8 cellular contexts compared by ENCODE assay signal in genomic region chr11:112225753-112226061, GRCh38. TPM values are rescaled to one million over a fixed set of nuclear protein-coding genes. Genes with fewer than 3 reads are reported as not detected.
A peak's percentile ranks its signal among the peaks of the same experiment; 100 is the strongest.
DNase-seq lines count a peak whose midpoint lies in the region; ATAC-seq, FAIRE-seq and TF ChIP-seq lines count a peak whose summit lies in the region.

No MANE protein-coding gene starts in this region.

- TF ChIP-seq RAD21 in HepG2 (CRISPR knock-in tag; IDR thresholded peaks at IDR 0.05): no peak

- peak overlapping the region; percentile 86 for H3K4me3 Mint-ChIP-seq in T-helper 2 cell treated with Interferon-gamma antibody and Interleukin-4, amounts not matched to agents 5 μg/mL and 100 μg/mL, for 36 hours

- no peak for TF ChIP-seq EP300 in HepG2 (IDR thresholded peaks at IDR 0.05; ENCODE audit: low read depth in 2 of 2, low read length in 2 of 2)
- TF ChIP-seq EP300 in HepG2 (CRISPR knock-in tag; IDR thresholded peaks at IDR 0.05; ENCODE audit: borderline replicate concordance): no peak

- peak overlapping the region; percentile 91 for H2AFZ ChIP-seq in HepG2 (ENCODE audit: low read length)

- H3K36me3 Mint-ChIP-seq in T-helper 2 cell treated with Interferon-gamma antibody and Interleukin-4, amounts not matched to agents 5 μg/mL and 100 μg/mL, for 36 hours (ENCODE audit: low read depth): peaks cover 22% of the 10 kb centered on the region

- DNase-seq in T-helper 2 cell treated with Interferon-gamma antibody and Interleukin-4, amounts not matched to agents 5 μg/mL and 100 μg/mL, for 36 hours (ENCODE audit: low spot score): no peak
- DNase-seq in T-helper 2 cell (no peak), body of pancreas (peak in 1 of 4 donors; percentile 56), HepG2 (ENCODE audit: low spot score) (no peak), tibial artery (peak in 1 of 2 donors; percentile 58), anterior cingulate cortex (lab: John Stamatoyannopoulos, UW) (no peak), pons (ENCODE audit: low spot score) (no peak), cerebellar nuclear complex (lab: John Stamatoyannopoulos, UW) (no peak)

- H3K27me3 ChIP-seq in body of pancreas (no peaks in the 10 kb centered on the region), HepG2 (ENCODE audit: control insufficient read depth in 1 of 2, insufficient read depth in 2 of 2, low read length in 2 of 2) (no peaks in the 10 kb centered on the region; a peak in 1 of 5 replicates), tibial artery (no peaks in the 10 kb centered on the region)

- no peak for TF ChIP-seq POLR2A in body of pancreas (IDR thresholded peaks at IDR 0.05)
- no peak for TF ChIP-seq POLR2A in HepG2 (IDR thresholded peaks at IDR 0.05; ENCODE audit: insufficient read depth in 1 of 2, low read depth in 2 of 2, low read length in 2 of 2)

- H3K36me3 ChIP-seq in body of pancreas (replicated peaks in 1 of 2; ENCODE audit: insufficient read depth in 1 of 2, low read depth in 2 of 2) (peaks cover 0 to 5% of the 10 kb centered on the region in 2 donors), HepG2 (replicated peaks in 1 of 2; ENCODE audit: control insufficient read depth in 1 of 2, insufficient read depth in 2 of 2, low read length in 2 of 2) (peaks cover 0 to 19% of the 10 kb centered on the region in 2 experiments; a peak in 2 of 5 replicates), tibial artery (peaks cover 14 to 21% (median 14%) of the 10 kb centered on the region in 3 donors)

- BruUV-seq in HepG2 (replicated peaks; lab: Mats Ljungman, UMichigan): TSS peak; percentile 95

- in situ Hi-C loops in HepG2 (cut with HindIII; ENCODE audit: extremely low pct_ligation_motif_present, low pct_unique_long_range_greater_than_20kb): loop anchor here (10.0 kb wide), 1 partner anchor 229 kb away; no protein-coding TSS in a partner anchor

- peaks cover 29% of the 10 kb centered on the region for H3K4me1 Mint-ChIP-seq in T-helper 2 cell treated with Interferon-gamma antibody and Interleukin-4, amounts not matched to agents 5 μg/mL and 100 μg/mL, for 36 hours (ENCODE audit: low read depth)

- CTCF ChIA-PET in HepG2 (lab: Yijun Ruan, JAX; ENCODE audit: low intra/inter-chr PET ratio, low total read pairs): interaction anchor here (1.4 kb wide), 1 partner anchor 55 kb away, joined by 4 read pairs; no protein-coding TSS in a partner anchor

- H3K4me3 ChIP-seq in body of pancreas (peak overlapping the region; percentile 51 to 82), HepG2 (replicated peaks in 1 of 3; ENCODE audit: insufficient read depth in 1 of 3, low read depth in 2 of 3, low read length in 3 of 3) (peak overlapping the region; percentile 71 to 94 (median 89)), tibial artery (peak overlapping the region; percentile 80 to 85)

- H3K9ac ChIP-seq in HepG2 (ENCODE audit: insufficient read depth, low read depth, low read length): peak overlapping the region; percentile 87

- H4K20me1 ChIP-seq in HepG2 (ENCODE audit: insufficient read depth, low read length): no peaks in the 10 kb centered on the region

- no peaks in the 10 kb centered on the region for H3K9me3 Mint-ChIP-seq in T-helper 2 cell treated with Interferon-gamma antibody and Interleukin-4, amounts not matched to agents 5 μg/mL and 100 μg/mL, for 36 hours

- H3K27me3 Mint-ChIP-seq in T-helper 2 cell treated with Interferon-gamma antibody and Interleukin-4, amounts not matched to agents 5 μg/mL and 100 μg/mL, for 36 hours (ENCODE audit: low read depth): no peaks in the 10 kb centered on the region

- peak overlapping the region; percentile 89 for H3K4me2 ChIP-seq in HepG2 (ENCODE audit: low read depth, low read length)

- 20 to 26% methylated on average over 8 of the region's 8 CpGs for WGBS in body of pancreas, 2 donors
- WGBS in HepG2 (ENCODE audit: low lambda C conversion rate): 8% methylated on average over 7 of the region's 8 CpGs

- H3K27ac Mint-ChIP-seq in T-helper 2 cell treated with Interferon-gamma antibody and Interleukin-4, amounts not matched to agents 5 μg/mL and 100 μg/mL, for 36 hours: peak overlapping the region; percentile 93

- no peak for ATAC-seq in body of pancreas
- no peak for ATAC-seq in HepG2

- TF ChIP-seq CTCF in body of pancreas (IDR thresholded peaks at IDR 0.05): no peak
- no peak for TF ChIP-seq CTCF in HepG2 (CRISPR knock-in tag; IDR thresholded peaks at IDR 0.05)
- TF ChIP-seq CTCF in tibial artery (IDR thresholded peaks at IDR 0.05): no peak

- H3K79me2 ChIP-seq in HepG2 (ENCODE audit: insufficient read depth, low read length): peaks cover 18% of the 10 kb centered on the region

- intact Hi-C loops in body of pancreas (cut with DNase I): no loop called here
- intact Hi-C loops in HepG2 (cut with micrococcal nuclease; ENCODE audit: unreplicated experiment): loop anchor here (10.0 kb wide), 1 partner anchor 569 kb away; no protein-coding TSS in a partner anchor
- intact Hi-C loops in tibial artery (cut with DNase I; ENCODE audit: low total_unique reads): no loop called here

- H3K4me1 ChIP-seq in body of pancreas: peaks cover 7% of the 10 kb centered on the region
- H3K4me1 ChIP-seq in HepG2 (ENCODE audit: insufficient read depth, low read length): peaks cover 74% of the 10 kb centered on the region
- peaks cover 0 to 18% (median 10%) of the 10 kb centered on the region in 4 donors for H3K4me1 ChIP-seq in tibial artery

- no peak for FAIRE-seq in HepG2 (lab: Jason Lieb, UNC)

- POLR2A ChIA-PET in HepG2 (lab: Yijun Ruan, JAX): interaction anchor here (1.0 kb wide), 1 partner anchor 43 kb away, joined by 3 read pairs; no protein-coding TSS in a partner anchor

- H3K27ac ChIP-seq in body of pancreas (peak overlapping the region; percentile 91 to 94 (median 92)), HepG2 (ENCODE audit: extremely low read length, insufficient read depth, low read length) (peak overlapping the region; percentile 94), tibial artery (peak overlapping the region; percentile 95)

- H3K9me3 ChIP-seq in body of pancreas (no peaks in the 10 kb centered on the region), HepG2 (ENCODE audit: low read length) (no peaks in the 10 kb centered on the region), tibial artery (no peaks in the 10 kb centered on the region)

RNA-seq across cellular contexts. Expression of gene PTS, which starts 0.5 kb away (rescaled TPM):
- 10 to 100 TPM; 20.1 to 25.7 TPM for total RNA-seq in body of pancreas
- total RNA-seq in HepG2 (2016; rRNA removed; fragmentation: Illumina TruSeq; extraction: Trizol): 46.8 and 49.3 TPM in 2 replicates
- total RNA-seq in HepG2 (2016; cell fraction: cytosol; rRNA removed; fragmentation: Illumina TruSeq; extraction: Trizol; ENCODE audit: low read depth): 40.2 and 43.5 TPM in 2 replicates
- 47.6 and 49.7 TPM in 2 replicates for total RNA-seq in HepG2 (2016; cell fraction: insoluble cytoplasmic fraction; rRNA removed; fragmentation: Illumina TruSeq; extraction: Trizol)
- 39.7 and 40.1 TPM in 2 replicates for total RNA-seq in HepG2 (2016; cell fraction: membrane; rRNA removed; fragmentation: Illumina TruSeq; extraction: Trizol)
- 38.8 and 43.2 TPM in 2 replicates for total RNA-seq in HepG2 (2016; cell fraction: nucleus; rRNA removed; fragmentation: Illumina TruSeq; extraction: Trizol)
- 26.3 and 33.6 TPM in 2 replicates for polyA plus RNA-seq in HepG2 (2011; rRNA removed)
- 19.8 and 26.0 TPM in 2 replicates for polyA plus RNA-seq in HepG2 (2011; cell fraction: cytosol; rRNA removed)
- polyA plus RNA-seq in HepG2 (2011; cell fraction: nucleus; rRNA removed): 23.5 and 45.8 TPM in 2 replicates
- polyA plus RNA-seq in HepG2 (2012): 32.7 and 36.0 TPM in 2 replicates
- 28.2 and 34.2 TPM in 2 replicates for polyA plus RNA-seq in HepG2 (2016; cell fraction: cytosol; fragmentation: Illumina TruSeq; extraction: Trizol; ENCODE audit: low read depth)
- 44.0 and 45.6 TPM in 2 replicates for polyA plus RNA-seq in HepG2 (2016; cell fraction: insoluble cytoplasmic fraction; fragmentation: Illumina TruSeq; extraction: Trizol; ENCODE audit: low read depth)
- 32.0 and 33.3 TPM in 2 replicates for polyA plus RNA-seq in HepG2 (2016; cell fraction: membrane; fragmentation: Illumina TruSeq; extraction: Trizol; ENCODE audit: low read depth)
- 60.5 and 68.6 TPM in 2 replicates for polyA plus RNA-seq in HepG2 (2016; cell fraction: nucleus; fragmentation: Illumina TruSeq; extraction: Trizol; ENCODE audit: insufficient read depth, low read depth)
- polyA minus RNA-seq in HepG2 (2011; rRNA and poly(A)+ RNA removed; ENCODE audit: low replicate concordance): 6.7 and 7.7 TPM in 2 replicates
- polyA minus RNA-seq in HepG2 (2011; cell fraction: cytosol; rRNA and poly(A)+ RNA removed): 6.6 and 7.3 TPM in 2 replicates
- 62.4 and 70.9 TPM in 2 replicates for polyA minus RNA-seq in HepG2 (2011; cell fraction: nucleus; rRNA and poly(A)+ RNA removed)

RNA-seq across cellular contexts. Expression of gene PLET1, which starts 35.0 kb away (rescaled TPM):
- total RNA-seq in body of pancreas (not detected), HepG2 (2016; rRNA removed; fragmentation: Illumina TruSeq; extraction: Trizol) (not detected in 2 replicates)
- not detected in 2 replicates for total RNA-seq in HepG2 (2016; cell fraction: cytosol; rRNA removed; fragmentation: Illumina TruSeq; extraction: Trizol; ENCODE audit: low read depth)
- total RNA-seq in HepG2 (2016; cell fraction: insoluble cytoplasmic fraction; rRNA removed; fragmentation: Illumina TruSeq; extraction: Trizol): not detected in 2 replicates
- not detected in 2 replicates for total RNA-seq in HepG2 (2016; cell fraction: membrane; rRNA removed; fragmentation: Illumina TruSeq; extraction: Trizol)
- total RNA-seq in HepG2 (2016; cell fraction: nucleus; rRNA removed; fragmentation: Illumina TruSeq; extraction: Trizol): not detected in 2 replicates
- not detected in 2 replicates for polyA plus RNA-seq in HepG2 (2011; rRNA removed)
- not detected in 2 replicates for polyA plus RNA-seq in HepG2 (2011; cell fraction: cytosol; rRNA removed)
- polyA plus RNA-seq in HepG2 (2011; cell fraction: nucleus; rRNA removed): not detected in 2 replicates
- not detected in 2 replicates for polyA plus RNA-seq in HepG2 (2012)
- polyA plus RNA-seq in HepG2 (2016; cell fraction: cytosol; fragmentation: Illumina TruSeq; extraction: Trizol; ENCODE audit: low read depth): not detected in 2 replicates
- not detected in 2 replicates for polyA plus RNA-seq in HepG2 (2016; cell fraction: insoluble cytoplasmic fraction; fragmentation: Illumina TruSeq; extraction: Trizol; ENCODE audit: low read depth)
- polyA plus RNA-seq in HepG2 (2016; cell fraction: membrane; fragmentation: Illumina TruSeq; extraction: Trizol; ENCODE audit: low read depth): not detected in 2 replicates
- not detected in 2 replicates for polyA plus RNA-seq in HepG2 (2016; cell fraction: nucleus; fragmentation: Illumina TruSeq; extraction: Trizol; ENCODE audit: insufficient read depth, low read depth)
- polyA minus RNA-seq in HepG2 (2011; rRNA and poly(A)+ RNA removed; ENCODE audit: low replicate concordance): not detected in 2 replicates
- polyA minus RNA-seq in HepG2 (2011; cell fraction: cytosol; rRNA and poly(A)+ RNA removed): not detected in 2 replicates
- not detected in 2 replicates for polyA minus RNA-seq in HepG2 (2011; cell fraction: nucleus; rRNA and poly(A)+ RNA removed)

RNA-seq across cellular contexts. Expression of gene BCO2, which starts 50.4 kb away (rescaled TPM):
- total RNA-seq in body of pancreas: 1 to 10 TPM; 3.6 to 4.2 TPM
- 0.38 TPM in 1 of 2 replicates, not detected in the other for total RNA-seq in HepG2 (2016; rRNA removed; fragmentation: Illumina TruSeq; extraction: Trizol)
- 0.40 and 1.2 TPM in 2 replicates for total RNA-seq in HepG2 (2016; cell fraction: cytosol; rRNA removed; fragmentation: Illumina TruSeq; extraction: Trizol; ENCODE audit: low read depth)
- 0.34 and 0.41 TPM in 2 replicates for total RNA-seq in HepG2 (2016; cell fraction: insoluble cytoplasmic fraction; rRNA removed; fragmentation: Illumina TruSeq; extraction: Trizol)
- total RNA-seq in HepG2 (2016; cell fraction: membrane; rRNA removed; fragmentation: Illumina TruSeq; extraction: Trizol): 0.52 and 0.62 TPM in 2 replicates
- 0.78 and 0.81 TPM in 2 replicates for total RNA-seq in HepG2 (2016; cell fraction: nucleus; rRNA removed; fragmentation: Illumina TruSeq; extraction: Trizol)
- 0.58 and 0.67 TPM in 2 replicates for polyA plus RNA-seq in HepG2 (2011; rRNA removed)
- 0.15 and 0.19 TPM in 2 replicates for polyA plus RNA-seq in HepG2 (2011; cell fraction: cytosol; rRNA removed)
- 1.1 and 1.8 TPM in 2 replicates for polyA plus RNA-seq in HepG2 (2011; cell fraction: nucleus; rRNA removed)
- 0.72 and 1.4 TPM in 2 replicates for polyA plus RNA-seq in HepG2 (2012)
- not detected in 2 replicates for polyA plus RNA-seq in HepG2 (2016; cell fraction: cytosol; fragmentation: Illumina TruSeq; extraction: Trizol; ENCODE audit: low read depth)
- polyA plus RNA-seq in HepG2 (2016; cell fraction: insoluble cytoplasmic fraction; fragmentation: Illumina TruSeq; extraction: Trizol; ENCODE audit: low read depth): 0.40 and 0.53 TPM in 2 replicates
- not detected in 2 replicates for polyA plus RNA-seq in HepG2 (2016; cell fraction: membrane; fragmentation: Illumina TruSeq; extraction: Trizol; ENCODE audit: low read depth)
- 2.3 and 2.8 TPM in 2 replicates for polyA plus RNA-seq in HepG2 (2016; cell fraction: nucleus; fragmentation: Illumina TruSeq; extraction: Trizol; ENCODE audit: insufficient read depth, low read depth)
- 0.28 and 0.40 TPM in 2 replicates for polyA minus RNA-seq in HepG2 (2011; rRNA and poly(A)+ RNA removed; ENCODE audit: low replicate concordance)
- not detected in 2 replicates for polyA minus RNA-seq in HepG2 (2011; cell fraction: cytosol; rRNA and poly(A)+ RNA removed)
- polyA minus RNA-seq in HepG2 (2011; cell fraction: nucleus; rRNA and poly(A)+ RNA removed): 2.7 and 4.0 TPM in 2 replicates

RNA-seq across cellular contexts. Expression of gene TEX12, which starts 58.5 kb away (rescaled TPM):
- total RNA-seq in body of pancreas: not detected
- total RNA-seq in HepG2 (2016; rRNA removed; fragmentation: Illumina TruSeq; extraction: Trizol): not detected in 2 replicates
- not detected in 2 replicates for total RNA-seq in HepG2 (2016; cell fraction: cytosol; rRNA removed; fragmentation: Illumina TruSeq; extraction: Trizol; ENCODE audit: low read depth)
- total RNA-seq in HepG2 (2016; cell fraction: insoluble cytoplasmic fraction; rRNA removed; fragmentation: Illumina TruSeq; extraction: Trizol): 0.15 TPM in 1 of 2 replicates, not detected in the other
- total RNA-seq in HepG2 (2016; cell fraction: membrane; rRNA removed; fragmentation: Illumina TruSeq; extraction: Trizol): not detected in 2 replicates
- 0.69 TPM in 1 of 2 replicates, not detected in the other for total RNA-seq in HepG2 (2016; cell fraction: nucleus; rRNA removed; fragmentation: Illumina TruSeq; extraction: Trizol)
- polyA plus RNA-seq in HepG2 (2011; rRNA removed): not detected in 2 replicates
- not detected in 2 replicates for polyA plus RNA-seq in HepG2 (2011; cell fraction: cytosol; rRNA removed)
- 0.19 TPM in 1 of 2 replicates, not detected in the other for polyA plus RNA-seq in HepG2 (2011; cell fraction: nucleus; rRNA removed)
- polyA plus RNA-seq in HepG2 (2012): not detected in 2 replicates
- polyA plus RNA-seq in HepG2 (2016; cell fraction: cytosol; fragmentation: Illumina TruSeq; extraction: Trizol; ENCODE audit: low read depth): not detected in 2 replicates
- polyA plus RNA-seq in HepG2 (2016; cell fraction: insoluble cytoplasmic fraction; fragmentation: Illumina TruSeq; extraction: Trizol; ENCODE audit: low read depth): not detected in 2 replicates
- not detected in 2 replicates for polyA plus RNA-seq in HepG2 (2016; cell fraction: membrane; fragmentation: Illumina TruSeq; extraction: Trizol; ENCODE audit: low read depth)
- 1.6 TPM in 1 of 2 replicates, not detected in the other for polyA plus RNA-seq in HepG2 (2016; cell fraction: nucleus; fragmentation: Illumina TruSeq; extraction: Trizol; ENCODE audit: insufficient read depth, low read depth)
- not detected in 2 replicates for polyA minus RNA-seq in HepG2 (2011; rRNA and poly(A)+ RNA removed; ENCODE audit: low replicate concordance)
- not detected in 2 replicates for polyA minus RNA-seq in HepG2 (2011; cell fraction: cytosol; rRNA and poly(A)+ RNA removed)
- not detected in 2 replicates for polyA minus RNA-seq in HepG2 (2011; cell fraction: nucleus; rRNA and poly(A)+ RNA removed)
